1 cellular context compared by ENCODE assay signal in the genomic region with DNA sequence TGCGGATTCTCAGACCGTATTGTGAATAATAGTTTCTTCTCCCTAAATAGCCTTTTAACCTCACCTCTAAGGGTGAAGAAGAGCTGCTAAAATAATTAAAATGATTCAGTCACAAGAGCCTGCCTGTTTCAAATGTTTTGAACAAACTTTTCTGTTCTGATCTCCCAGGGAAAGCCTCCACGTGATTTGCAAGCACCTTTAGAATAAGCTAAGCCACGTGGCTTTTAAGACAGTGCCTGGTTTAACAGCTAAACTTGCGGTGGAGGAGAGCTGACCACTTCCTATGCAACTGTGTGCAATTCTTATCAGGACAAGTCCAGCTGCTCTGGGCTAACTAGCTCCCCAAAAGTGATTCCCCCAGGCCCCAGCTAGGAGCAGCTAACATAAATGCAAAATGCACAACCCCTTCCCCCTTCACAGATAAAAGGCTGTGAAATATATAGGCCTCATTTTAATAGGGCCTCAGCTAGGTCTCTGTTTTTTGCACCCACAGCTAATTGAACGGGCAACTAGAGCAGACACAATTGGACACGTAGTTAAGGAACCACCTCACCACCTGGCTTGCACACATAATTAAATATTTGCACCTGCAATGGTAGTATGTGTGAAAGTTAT.
A peak's percentile ranks its signal among the peaks of the same experiment; 100 is the strongest.
TF ChIP-seq lines count a peak whose summit lies in the region.

No MANE protein-coding gene starts in this region.

TF ChIP-seq in K562, 482 proteins besides CTCF, POLR2A, EP300 and RAD21 (continued from another document and continues in another):
- TF ChIP-seq ZNF592 (IDR thresholded peaks at IDR 0.05) = peak; percentile 98
- peak; percentile 70 for TF ChIP-seq CCNT2 (IDR thresholded peaks at IDR 0.05; ENCODE audit: borderline replicate concordance, extremely low read depth, insufficient read length, low read depth, low read length)
- TF ChIP-seq SOX6 (IDR thresholded peaks at IDR 0.05) = peak; percentile 94
- peak; percentile 70 to 85 for TF ChIP-seq AFF1 (IDR thresholded peaks at IDR 0.05; ENCODE audit: low read depth in 1 of 2, partially characterized antibody in 2 of 2)
- TF ChIP-seq STAT5A (IDR thresholded peaks at IDR 0.05; ENCODE audit: borderline replicate concordance, low read length) = peak; percentile 90
- no peak for TF ChIP-seq ZBTB5 (IDR thresholded peaks at IDR 0.05)
- TF ChIP-seq DPF2 (IDR thresholded peaks at IDR 0.05) = peak; percentile 91
- TF ChIP-seq ZBTB9 (CRISPR knock-in tag; IDR thresholded peaks at IDR 0.05) = peak; percentile 68; the same call in 1 of the 2 replicates
- TF ChIP-seq FOXP1 (CRISPR knock-in tag; IDR thresholded peaks at IDR 0.05) = peak; percentile 85; the same call in 1 of the 2 replicates
- TF ChIP-seq ATF3 (IDR thresholded peaks at IDR 0.05) = peak; percentile 79
- no peak; the same call in 1 of the 2 replicates for TF ChIP-seq ATF3 (CRISPR knock-in tag; conservative IDR thresholded peaks at IDR 0.05)
- TF ChIP-seq TOE1 (IDR thresholded peaks at IDR 0.05; ENCODE audit: borderline replicate concordance) = peak; percentile 79; the same call in 1 of the 2 replicates
- no peak for TF ChIP-seq TOE1 (CRISPR knock-in tag; IDR thresholded peaks at IDR 0.05; ENCODE audit: borderline replicate concordance, low read depth)
- peak; percentile 96 for TF ChIP-seq ZNF766 (CRISPR knock-in tag; conservative IDR thresholded peaks at IDR 0.05)
- TF ChIP-seq ARID4B (CRISPR knock-in tag; IDR thresholded peaks at IDR 0.05) = peak; percentile 39; the same call in 1 of the 2 replicates
- peak; percentile 90 for TF ChIP-seq FOXM1 (IDR thresholded peaks at IDR 0.05; ENCODE audit: low read depth)
- TF ChIP-seq FOXM1 (CRISPR knock-in tag; IDR thresholded peaks at IDR 0.05; ENCODE audit: low read depth) = no peak
- TF ChIP-seq SMAD2 (IDR thresholded peaks at IDR 0.05; ENCODE audit: low read depth, low read length) = no peak
- TF ChIP-seq MYNN (IDR thresholded peaks at IDR 0.05) = peak; percentile 80; the same call in 1 of the 2 replicates
- no peak for TF ChIP-seq MYNN (CRISPR knock-in tag; IDR thresholded peaks at IDR 0.05)
- TF ChIP-seq NFRKB (IDR thresholded peaks at IDR 0.05; ENCODE audit: low read depth) = 0 out of 2 replicates have a peak, but pooled peaks have one; percentile 72
- no peak for TF ChIP-seq U2AF2 (optimal IDR thresholded peaks at IDR 0.05; ENCODE audit: low read depth, low read length)
- no peak for TF ChIP-seq ARID2 (IDR thresholded peaks at IDR 0.05)
- no peak for TF ChIP-seq TSC22D4 (tag; IDR thresholded peaks at IDR 0.05)
- TF ChIP-seq NFE2 (IDR thresholded peaks at IDR 0.05; ENCODE audit: low read depth) = peak; percentile 46
- peak; percentile 58; the same call in 1 of the 2 replicates for TF ChIP-seq BACH1 (tag; IDR thresholded peaks at IDR 0.05)
- peak; percentile 83 for TF ChIP-seq CC2D1A (IDR thresholded peaks at IDR 0.05)
- TF ChIP-seq ZNF740 (CRISPR knock-in tag; IDR thresholded peaks at IDR 0.05) = no peak
- 0 out of 4 replicates have a peak, but pooled peaks of 1 of the 2 experiments have one; percentile 20 for TF ChIP-seq ZNF740 (tag; IDR thresholded peaks at IDR 0.05)
- TF ChIP-seq ARID1B (IDR thresholded peaks at IDR 0.05) = peak; percentile 97
- TF ChIP-seq CBX3 (IDR thresholded peaks at IDR 0.05; ENCODE audit: borderline replicate concordance in 1 of 2, low read length in 2 of 2) = peak in 1 of 2 experiments; percentile 96; a peak in 2 of 3 replicates
- peak; percentile 88 for TF ChIP-seq ZNF197 (CRISPR knock-in tag; IDR thresholded peaks at IDR 0.05; ENCODE audit: low read depth)
- peak; percentile 46; the same call in 1 of the 2 replicates for TF ChIP-seq MTA1 (IDR thresholded peaks at IDR 0.05; ENCODE audit: borderline replicate concordance)
- peak; percentile 96 for TF ChIP-seq SMARCA4 (IDR thresholded peaks at IDR 0.05)
- TF ChIP-seq ZNF695 (CRISPR knock-in tag; IDR thresholded peaks at IDR 0.05) = no peak
- TF ChIP-seq SMAD1 (IDR thresholded peaks at IDR 0.05; ENCODE audit: low read depth, low read length, partially characterized antibody) = peak; percentile 51
- TF ChIP-seq, protein P1, sequence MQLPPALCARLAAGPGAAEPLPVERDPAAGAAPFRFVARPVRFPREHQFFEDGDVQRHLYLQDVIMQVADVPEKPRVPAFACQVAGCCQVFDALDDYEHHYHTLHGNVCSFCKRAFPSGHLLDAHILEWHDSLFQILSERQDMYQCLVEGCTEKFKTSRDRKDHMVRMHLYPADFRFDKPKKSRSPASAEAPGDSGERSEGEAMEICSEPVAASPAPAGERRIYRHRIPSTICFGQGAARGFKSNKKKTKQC (CRISPR knock-in tag; IDR thresholded peaks at IDR 0.05) = peak; percentile 44; the same call in 1 of the 2 replicates
- TF ChIP-seq HSF4 (CRISPR knock-in tag; IDR thresholded peaks at IDR 0.05; ENCODE audit: borderline replicate concordance) = peak; percentile 76; the same call in 1 of the 2 replicates
